In the genomic region with DNA sequence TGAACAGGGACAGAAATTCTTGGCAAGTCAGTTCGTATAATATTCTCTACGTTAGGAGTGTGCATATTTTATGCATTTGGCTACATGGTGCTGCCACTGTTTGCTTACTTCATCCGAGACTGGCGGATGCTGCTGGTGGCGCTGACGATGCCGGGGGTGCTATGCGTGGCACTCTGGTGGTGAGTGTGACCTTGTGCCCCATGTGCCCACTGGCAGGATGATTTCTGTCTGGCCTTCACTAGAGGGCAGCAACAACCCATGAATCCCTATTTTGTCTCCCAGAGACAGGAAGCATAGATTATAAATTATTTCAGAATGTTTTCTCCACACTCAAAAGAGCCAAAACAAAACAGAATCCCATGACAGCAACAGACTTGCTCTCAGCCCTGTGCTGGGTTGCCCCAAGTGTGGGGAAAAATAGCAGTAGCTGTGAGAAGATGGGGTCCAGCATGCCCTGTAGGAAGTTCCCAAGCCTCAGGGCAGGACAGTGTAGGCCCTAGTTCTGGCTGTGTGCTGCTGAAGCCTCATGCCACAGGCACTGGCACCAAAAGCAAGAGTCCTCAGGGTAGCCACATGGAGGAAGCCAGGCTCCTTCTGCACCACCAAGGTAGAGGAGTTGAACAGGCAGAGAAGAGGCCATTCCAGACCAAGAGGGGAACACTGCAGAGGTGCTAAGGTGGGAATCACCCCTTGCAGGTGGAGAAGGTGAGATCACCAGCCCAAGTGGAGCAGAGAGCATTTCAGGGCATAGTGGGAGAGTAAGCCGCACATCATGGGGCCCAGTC, we compare ENCODE assay signal across 8 cellular contexts. TPM values are rescaled to one million over a fixed set of nuclear protein-coding genes. Genes with fewer than 3 reads are reported as not detected.
A peak's percentile ranks its signal among the peaks of the same experiment; 100 is the strongest.
DNase-seq lines count a peak whose midpoint lies in the region; ATAC-seq and TF ChIP-seq lines count a peak whose summit lies in the region.

No MANE protein-coding gene starts in this region.

- TF ChIP-seq CTCF in HL-60 (IDR thresholded peaks at IDR 0.05; ENCODE audit: insufficient read depth, low read length): peak; percentile 34
- TF ChIP-seq CTCF in cardiac muscle cell (IDR thresholded peaks at IDR 0.05; ENCODE audit: low read depth, low read length): peak; percentile 75

- H3K4me3 Mint-ChIP-seq in activated naive CD8-positive, alpha-beta T cell treated with anti-CD3 and anti-CD28 coated beads for 36 hours: no peak overlapping the region

- H3K27me3 ChIP-seq in HL-60 (ENCODE audit: insufficient read depth, poor library complexity, severe bottlenecking) (no peaks in the 10 kb centered on the region), cardiac muscle cell (no peaks in the 10 kb centered on the region)

- peaks cover 27% of the 10 kb centered on the region for H3K4me1 ChIP-seq in cardiac muscle cell (ENCODE audit: low read depth)

- no peaks in the 10 kb centered on the region for H3K36me3 Mint-ChIP-seq in activated naive CD8-positive, alpha-beta T cell treated with anti-CD3 and anti-CD28 coated beads for 36 hours

- H3K4me3 ChIP-seq in HL-60 (replicated peaks; ENCODE audit: insufficient read depth, low read length) (no peak overlapping the region), cardiac muscle cell (no peak overlapping the region)

- no peaks in the 10 kb centered on the region for H3K36me3 ChIP-seq in cardiac muscle cell

- H3K27ac ChIP-seq in HL-60 (replicated peaks) (no peak overlapping the region), cardiac muscle cell (no peak overlapping the region)

- peaks cover 32% of the 10 kb centered on the region for H3K4me1 Mint-ChIP-seq in activated naive CD8-positive, alpha-beta T cell treated with anti-CD3 and anti-CD28 coated beads for 36 hours

- H3K27ac Mint-ChIP-seq in activated naive CD8-positive, alpha-beta T cell treated with anti-CD3 and anti-CD28 coated beads for 36 hours: peak overlapping the region; percentile 57

- H3K9me3 ChIP-seq in cardiac muscle cell (ENCODE audit: low read depth): no peaks in the 10 kb centered on the region

- H3K27me3 Mint-ChIP-seq in activated naive CD8-positive, alpha-beta T cell treated with anti-CD3 and anti-CD28 coated beads for 36 hours: no peaks in the 10 kb centered on the region

- no peaks in the 10 kb centered on the region for H3K9me3 Mint-ChIP-seq in activated naive CD8-positive, alpha-beta T cell treated with anti-CD3 and anti-CD28 coated beads for 36 hours

- peak; percentile 71 for DNase-seq in EL
- peak in 1 of 2 experiments; percentile 49 for DNase-seq in HL-60 (ENCODE audit: low read depth in 1 of 2, low spot score in 1 of 2)
- peak; percentile 29 for DNase-seq in SK-N-DZ (ENCODE audit: low spot score)
- DNase-seq in activated naive CD8-positive, alpha-beta T cell treated with anti-CD3 and anti-CD28 coated beads for 36 hours: peak; percentile 61
- DNase-seq in cardiac muscle cell (ENCODE audit: low read depth in 1 of 2, low spot score in 1 of 2): peak; percentile 44 to 74
- peak; percentile 61 for DNase-seq in renal cortical epithelial cell (ENCODE audit: low read depth)

- no peak for ATAC-seq in HG03039 (IDR thresholded peaks at IDR 0.05; ENCODE audit: unreplicated experiment)
- ATAC-seq in GM18861 (IDR thresholded peaks at IDR 0.05; ENCODE audit: unreplicated experiment): no peak

RNA-seq across cellular contexts. Expression of a gene that starts 16.0 kb away (rescaled TPM):
- polyA plus RNA-seq in SK-N-DZ (2014; cell fraction: cytosol; rRNA removed): 1.3 and 1.5 TPM in 2 replicates
- 2.8 and 7.0 TPM in 2 replicates for polyA plus RNA-seq in SK-N-DZ (2014; cell fraction: nucleus; rRNA removed)
- 1 to 10 TPM; 3.7 to 4.5 TPM for total RNA-seq in activated naive CD8-positive, alpha-beta T cell treated with anti-CD3 and anti-CD28 coated beads for 36 hours
- total RNA-seq in cardiac muscle cell (6.4 and 6.5 TPM in 2 replicates), renal cortical epithelial cell (31.3 and 33.0 TPM in 2 replicates)
- polyA plus RNA-seq in cardiac muscle cell: 3.0 and 3.6 TPM in 2 replicates
